ENCODE assay signal across 9 cellular contexts in the genomic region with DNA sequence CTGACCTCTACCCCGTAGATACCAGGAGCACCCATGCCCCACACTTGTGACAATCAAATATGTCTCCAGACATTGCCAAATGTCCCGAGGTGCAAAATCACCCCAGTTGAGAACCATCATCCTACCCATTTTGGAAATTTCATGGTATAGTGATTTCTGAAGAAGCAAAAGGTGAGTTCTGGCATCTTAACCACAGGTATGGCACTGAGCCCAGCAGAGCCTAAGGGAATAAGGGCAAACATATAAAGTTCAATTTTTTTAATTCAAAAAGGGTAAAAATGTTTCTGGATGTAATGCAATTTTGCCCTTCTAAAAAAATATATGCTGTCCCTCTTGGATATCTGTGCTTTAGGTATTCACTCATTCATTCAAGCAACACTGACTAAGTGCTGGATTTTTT. TPM values are rescaled to one million over a fixed set of nuclear protein-coding genes. Genes with fewer than 3 reads are reported as not detected.
"Had no signal": no experiment of that assay in that cellular context is flagged by ENCODE, and none has a peak within 500 bp of the region (broad histone marks: within the 10 kb centered on the region; RNA-seq: fewer than 3 reads in every experiment).

No MANE protein-coding gene starts in this region.

- H3K27ac Mint-ChIP-seq: GM23338, H9, HFFc6 had no signal

- H3K4me1 Mint-ChIP-seq: GM23338 had no signal

- H3K9me3 ChIP-seq: HAP-1 had no signal

- H3K36me3 ChIP-seq: HAP-1 had no signal

- H3K4me3 Mint-ChIP-seq: GM23338, H9, HFFc6 had no signal

- H3K4me3 ChIP-seq: GM23248, GM23338, HAP-1 had no signal

- H3K27ac ChIP-seq: GM23248 had no signal

- H3K4me1 ChIP-seq: HAP-1 had no signal

- DNase-seq: GM23248, GOT3, H7, H9, HCEC 1CT, HFFc6 had no signal

RNA-seq across cellular contexts. Expression of gene CPXM2, which starts 30.5 kb away (rescaled TPM):
- total RNA-seq: H4, HFFc6 had no signal
